In genomic region chr20:49983123-49983847, GRCh38 we compare ENCODE assay signal across 8 cellular contexts. TPM values are rescaled to one million over a fixed set of nuclear protein-coding genes. Genes with fewer than 3 reads are reported as not detected.
DNase-seq lines count a peak whose midpoint lies in the region; ATAC-seq and TF ChIP-seq lines count a peak whose summit lies in the region.

No MANE protein-coding gene starts in this region.

- H2AFZ ChIP-seq in PC-9, result peak overlapping the region; percentile 72

- no peaks in the 10 kb centered on the region for H3K9me2 ChIP-seq in PC-9 (ENCODE audit: insufficient read depth)

- H3K27me3 ChIP-seq in PC-9 (ENCODE audit: insufficient read depth, low read depth) (no peaks in the 10 kb centered on the region), esophagus squamous epithelium (peaks cover 0 to 34% (median 3%) of the 10 kb centered on the region in 4 donors), prostate gland (replicated peaks; ENCODE audit: insufficient read depth) (no peaks in the 10 kb centered on the region)

- H3K79me2 ChIP-seq in PC-9 (ENCODE audit: low read depth), result no peaks in the 10 kb centered on the region

- no peak for TF ChIP-seq CTCF in PC-9 (conservative IDR thresholded peaks at IDR 0.05)
- no peak for TF ChIP-seq CTCF in esophagus squamous epithelium (IDR thresholded peaks at IDR 0.05)
- no peak for TF ChIP-seq CTCF in prostate gland (IDR thresholded peaks at IDR 0.05)

- H4K20me1 ChIP-seq in PC-9 (ENCODE audit: insufficient read depth), result no peaks in the 10 kb centered on the region

- H3K9me3 ChIP-seq in PC-9 (ENCODE audit: insufficient read depth, low read depth) (no peaks in the 10 kb centered on the region), esophagus squamous epithelium (no peaks in the 10 kb centered on the region), prostate gland (no peaks in the 10 kb centered on the region)

- DNase-seq in GM03348 (ENCODE audit: low spot score), result peak; percentile 36
- DNase-seq in PC-9, result peak in 1 of 2 experiments; percentile 9
- no peak for DNase-seq in esophagus squamous epithelium (lab: John Stamatoyannopoulos, UW)
- DNase-seq in prostate gland (ENCODE audit: low spot score), result no peak
- no peak for DNase-seq in HUDEP-2 (lab: John Stamatoyannopoulos, UW; ENCODE audit: unreplicated experiment in 76 of 76)
- no peak for DNase-seq in Ammon's horn (ENCODE audit: low spot score)

- H3K4me3 ChIP-seq in PC-9, result peak overlapping the region; percentile 75
- H3K4me3 ChIP-seq in esophagus squamous epithelium, result peak overlapping the region; percentile 26 to 66 (median 44)
- H3K4me3 ChIP-seq in prostate gland, result peak overlapping the region; percentile 31 to 36

- H3K4me1 ChIP-seq in PC-9 (replicated peaks; ENCODE audit: insufficient read depth), result peaks cover 10% of the 10 kb centered on the region
- H3K4me1 ChIP-seq in esophagus squamous epithelium, result peaks cover 8 to 77% (median 34%) of the 10 kb centered on the region in 3 donors
- H3K4me1 ChIP-seq in prostate gland (replicated peaks), result peaks cover 8% of the 10 kb centered on the region

- CTCF ChIA-PET in PC-9 (lab: Charles Lee), result interaction anchor here (0.6 to 0.7 kb wide), 2 partner anchors 77 to 262 kb away, joined by 3 to 28 read pairs; no protein-coding TSS in a partner anchor

- H3K36me3 ChIP-seq in PC-9 (ENCODE audit: low read depth), result no peaks in the 10 kb centered on the region
- H3K36me3 ChIP-seq in esophagus squamous epithelium, result no peaks in the 10 kb centered on the region
- H3K36me3 ChIP-seq in prostate gland, result no peaks in the 10 kb centered on the region

- peaks cover 16% of the 10 kb centered on the region; the same call in 1 of the 2 replicates for H3F3A ChIP-seq in PC-9 (ENCODE audit: insufficient read depth, low read depth)

- WGBS in esophagus squamous epithelium, 2 donors, result 28 to 43% methylated on average over 13 to 20 of the region's 24 CpGs
- WGBS in prostate gland, result 30% methylated on average over 24 of the region's 24 CpGs

- intact Hi-C loops in PC-9 (cut with micrococcal nuclease; ENCODE audit: unreplicated experiment), result loop anchor here (2.0 to 5.0 kb wide), 4 partner anchors 54 to 196 kb away; no protein-coding TSS in a partner anchor
- intact Hi-C loops in esophagus squamous epithelium (cut with DNase I), result loop anchor here (10.0 kb wide), 1 partner anchor 192 kb away; no protein-coding TSS in a partner anchor
- intact Hi-C loops in prostate gland (cut with DNase I), result loop anchor here (5.0 kb wide), 1 partner anchor 194 kb away; no protein-coding TSS in a partner anchor

- TF ChIP-seq POLR2A in esophagus squamous epithelium (IDR thresholded peaks at IDR 0.05) (no peak), prostate gland (IDR thresholded peaks at IDR 0.05) (no peak)

- ATAC-seq in GM19467 (IDR thresholded peaks at IDR 0.05; ENCODE audit: unreplicated experiment) (no peak), GM19023 (IDR thresholded peaks at IDR 0.05; ENCODE audit: unreplicated experiment) (no peak)

- peak overlapping the region; percentile 100 for H3K4me2 ChIP-seq in PC-9

- POLR2A ChIA-PET in PC-9 (lab: Charles Lee; ENCODE audit: unreplicated experiment), result no interaction called here

- H3K27ac ChIP-seq in PC-9 (no peak overlapping the region), esophagus squamous epithelium (peak overlapping the region; percentile 39 to 80 (median 61)), prostate gland (peak overlapping the region; percentile 33 to 57)

- no TSS peak for BruUV-seq in PC-9 (replicated peaks; lab: Mats Ljungman, UMichigan)

RNA-seq across cellular contexts. Expression of gene SNAI1, which starts 0.5 kb away (rescaled TPM):
- total RNA-seq in PC-9 (2021) (2.2 and 3.6 TPM in 2 replicates), esophagus squamous epithelium (1 to 10 TPM in 1 of 4 donors, under 1 TPM in 2, not detected in 1; 0.44 to 1.3 (median 0.75) TPM), prostate gland (1 to 10 TPM; 1.0 to 7.4 TPM)

RNA-seq across cellular contexts. Expression of gene RNF114, which starts 47.1 kb away (rescaled TPM):
- 92.5 and 125 TPM in 2 replicates for total RNA-seq in PC-9 (2021)
- 100 to 1,000 TPM in 1 of 4 donors, 10 to 100 TPM in 3; 73.2 to 102 (median 79.7) TPM for total RNA-seq in esophagus squamous epithelium
- total RNA-seq in prostate gland, result 100 to 1,000 TPM; 166 to 239 TPM
